Comparison of ENCODE assay signal across 17 cellular contexts in genomic region chr2:188022389-188022788, GRCh38.
"Had no signal": no experiment of that assay in that cellular context is flagged by ENCODE, and none has a peak within 500 bp of the region (broad histone marks: within the 10 kb centered on the region; RNA-seq: fewer than 3 reads in every experiment).

No MANE protein-coding gene starts in this region.

- H3K4me1 ChIP-seq: esophagus squamous epithelium, gastroesophageal sphincter, heart left ventricle, left lung, lower lobe of right lung had no signal

- H3K4me3 ChIP-seq: esophagus squamous epithelium, gastroesophageal sphincter, heart left ventricle, hepatocyte, left lung, lower lobe of right lung had no signal

- H3K9me3 ChIP-seq: esophagus squamous epithelium, gastroesophageal sphincter, lower lobe of right lung had no signal

- H3K27ac ChIP-seq: epithelial cell of prostate, esophagus squamous epithelium, gastroesophageal sphincter, heart left ventricle, hepatocyte, left lung, lower lobe of right lung had no signal

- H3K4me2 ChIP-seq: hepatocyte had no signal

- DNase-seq: cortex of kidney; effector CD8-positive, alpha-beta T cell; effector memory CD8-positive, alpha-beta T cell; endodermal cell; erythroblast; esophagus squamous epithelium; foreskin fibroblast; heart left ventricle; left cardiac atrium; left lung; left ventricle myocardium superior; lower lobe of right lung; mesendoderm; midbrain had no signal

- H2AFZ ChIP-seq: hepatocyte had no signal

- H3K79me2 ChIP-seq: hepatocyte had no signal

- H3K27me3 ChIP-seq: esophagus squamous epithelium, gastroesophageal sphincter, heart left ventricle, hepatocyte, left lung had no signal

- H3K36me3 ChIP-seq: esophagus squamous epithelium, gastroesophageal sphincter, heart left ventricle, left lung, lower lobe of right lung had no signal
